ENCODE assay signal across 1 cellular context in the genomic region with DNA sequence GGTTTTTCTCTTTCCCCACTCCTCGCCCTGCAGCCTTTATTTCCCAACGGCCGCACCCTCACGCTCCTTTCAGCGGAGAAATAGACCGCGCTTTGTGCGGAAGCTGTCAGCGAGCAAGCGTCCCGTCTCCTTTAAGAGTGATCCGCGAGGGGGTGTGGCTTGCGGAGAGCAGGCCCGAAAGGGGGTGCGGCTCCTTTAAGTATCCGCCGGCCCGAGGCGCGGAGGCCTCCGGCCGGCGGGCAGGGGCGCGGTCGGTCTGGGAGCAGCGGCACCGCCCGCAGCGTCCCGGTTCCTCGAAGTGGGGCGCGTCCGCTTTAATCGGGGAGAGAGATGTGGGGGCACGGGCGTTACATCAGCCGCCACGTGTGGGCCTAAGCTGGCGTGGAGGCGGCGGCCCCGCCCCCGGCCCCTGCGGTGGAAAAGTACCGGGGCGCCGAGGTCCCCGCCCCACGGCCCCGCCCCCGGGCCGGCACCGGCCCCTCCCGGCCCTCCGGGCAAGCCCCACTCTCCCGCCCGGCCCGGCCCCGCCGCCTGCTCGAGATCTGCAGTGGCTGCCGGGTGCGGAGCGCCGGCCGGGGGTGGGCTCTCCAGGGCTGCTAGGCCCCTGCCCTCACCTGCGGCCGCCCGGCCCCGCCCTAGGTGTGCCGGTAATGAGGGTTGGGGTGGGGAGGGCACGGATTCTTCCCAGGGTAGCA.
TF ChIP-seq lines count a peak whose summit lies in the region.

No MANE protein-coding gene starts in this region.

TF ChIP-seq in K562, 482 proteins besides CTCF, POLR2A, EP300 and RAD21 (continued from another document and continues in another):
- TF ChIP-seq NFIX (CRISPR knock-in tag; IDR thresholded peaks at IDR 0.05; ENCODE audit: low read depth): no peak
- TF ChIP-seq HNRNPLL (IDR thresholded peaks at IDR 0.05; ENCODE audit: low read depth, low read length, poor library complexity, severe bottlenecking): peak; percentile 72
- peak; percentile 100 for TF ChIP-seq MYC (IDR thresholded peaks at IDR 0.05; ENCODE audit: low read depth, low read length)
- no peak for TF ChIP-seq MYC (CRISPR knock-in tag; IDR thresholded peaks at IDR 0.05; ENCODE audit: borderline replicate concordance, low read depth)
- TF ChIP-seq, protein P1, sequence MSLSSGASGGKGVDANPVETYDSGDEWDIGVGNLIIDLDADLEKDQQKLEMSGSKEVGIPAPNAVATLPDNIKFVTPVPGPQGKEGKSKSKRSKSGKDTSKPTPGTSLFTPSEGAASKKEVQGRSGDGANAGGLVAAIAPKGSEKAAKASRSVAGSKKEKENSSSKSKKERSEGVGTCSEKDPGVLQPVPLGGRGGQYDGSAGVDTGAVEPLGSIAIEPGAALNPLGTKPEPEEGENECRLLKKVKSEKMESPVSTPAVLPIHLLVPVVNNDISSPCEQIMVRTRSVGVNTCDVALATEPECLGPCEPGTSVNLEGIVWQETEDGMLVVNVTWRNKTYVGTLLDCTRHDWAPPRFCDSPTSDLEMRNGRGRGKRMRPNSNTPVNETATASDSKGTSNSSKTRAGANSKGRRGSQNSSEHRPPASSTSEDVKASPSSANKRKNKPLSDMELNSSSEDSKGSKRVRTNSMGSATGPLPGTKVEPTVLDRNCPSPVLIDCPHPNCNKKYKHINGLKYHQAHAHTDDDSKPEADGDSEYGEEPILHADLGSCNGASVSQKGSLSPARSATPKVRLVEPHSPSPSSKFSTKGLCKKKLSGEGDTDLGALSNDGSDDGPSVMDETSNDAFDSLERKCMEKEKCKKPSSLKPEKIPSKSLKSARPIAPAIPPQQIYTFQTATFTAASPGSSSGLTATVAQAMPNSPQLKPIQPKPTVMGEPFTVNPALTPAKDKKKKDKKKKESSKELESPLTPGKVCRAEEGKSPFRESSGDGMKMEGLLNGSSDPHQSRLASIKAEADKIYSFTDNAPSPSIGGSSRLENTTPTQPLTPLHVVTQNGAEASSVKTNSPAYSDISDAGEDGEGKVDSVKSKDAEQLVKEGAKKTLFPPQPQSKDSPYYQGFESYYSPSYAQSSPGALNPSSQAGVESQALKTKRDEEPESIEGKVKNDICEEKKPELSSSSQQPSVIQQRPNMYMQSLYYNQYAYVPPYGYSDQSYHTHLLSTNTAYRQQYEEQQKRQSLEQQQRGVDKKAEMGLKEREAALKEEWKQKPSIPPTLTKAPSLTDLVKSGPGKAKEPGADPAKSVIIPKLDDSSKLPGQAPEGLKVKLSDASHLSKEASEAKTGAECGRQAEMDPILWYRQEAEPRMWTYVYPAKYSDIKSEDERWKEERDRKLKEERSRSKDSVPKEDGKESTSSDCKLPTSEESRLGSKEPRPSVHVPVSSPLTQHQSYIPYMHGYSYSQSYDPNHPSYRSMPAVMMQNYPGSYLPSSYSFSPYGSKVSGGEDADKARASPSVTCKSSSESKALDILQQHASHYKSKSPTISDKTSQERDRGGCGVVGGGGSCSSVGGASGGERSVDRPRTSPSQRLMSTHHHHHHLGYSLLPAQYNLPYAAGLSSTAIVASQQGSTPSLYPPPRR (CRISPR knock-in tag; IDR thresholded peaks at IDR 0.05; ENCODE audit: borderline replicate concordance): no peak
- TF ChIP-seq FOXJ3 (CRISPR knock-in tag; IDR thresholded peaks at IDR 0.05): no peak
- TF ChIP-seq, protein P2, sequence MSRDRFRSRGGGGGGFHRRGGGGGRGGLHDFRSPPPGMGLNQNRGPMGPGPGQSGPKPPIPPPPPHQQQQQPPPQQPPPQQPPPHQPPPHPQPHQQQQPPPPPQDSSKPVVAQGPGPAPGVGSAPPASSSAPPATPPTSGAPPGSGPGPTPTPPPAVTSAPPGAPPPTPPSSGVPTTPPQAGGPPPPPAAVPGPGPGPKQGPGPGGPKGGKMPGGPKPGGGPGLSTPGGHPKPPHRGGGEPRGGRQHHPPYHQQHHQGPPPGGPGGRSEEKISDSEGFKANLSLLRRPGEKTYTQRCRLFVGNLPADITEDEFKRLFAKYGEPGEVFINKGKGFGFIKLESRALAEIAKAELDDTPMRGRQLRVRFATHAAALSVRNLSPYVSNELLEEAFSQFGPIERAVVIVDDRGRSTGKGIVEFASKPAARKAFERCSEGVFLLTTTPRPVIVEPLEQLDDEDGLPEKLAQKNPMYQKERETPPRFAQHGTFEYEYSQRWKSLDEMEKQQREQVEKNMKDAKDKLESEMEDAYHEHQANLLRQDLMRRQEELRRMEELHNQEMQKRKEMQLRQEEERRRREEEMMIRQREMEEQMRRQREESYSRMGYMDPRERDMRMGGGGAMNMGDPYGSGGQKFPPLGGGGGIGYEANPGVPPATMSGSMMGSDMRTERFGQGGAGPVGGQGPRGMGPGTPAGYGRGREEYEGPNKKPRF (IDR thresholded peaks at IDR 0.05; ENCODE audit: low read depth, low read length): no peak
- TF ChIP-seq TAF1 (IDR thresholded peaks at IDR 0.05; ENCODE audit: control insufficient read depth, extremely low read depth, insufficient read depth, low read length, severe bottlenecking): no peak
- TF ChIP-seq ZBTB8A (IDR thresholded peaks at IDR 0.05; ENCODE audit: partially characterized antibody): no peak
- TF ChIP-seq ARNT (IDR thresholded peaks at IDR 0.05): no peak
- TF ChIP-seq ZNF133 (CRISPR knock-in tag; IDR thresholded peaks at IDR 0.05): no peak
- no peak for TF ChIP-seq HNRNPH1 (optimal IDR thresholded peaks at IDR 0.05; ENCODE audit: low read depth, low read length)
- TF ChIP-seq ETS2 (tag; IDR thresholded peaks at IDR 0.05; ENCODE audit: borderline replicate concordance, poor library complexity, severe bottlenecking): no peak
- no peak for TF ChIP-seq HLTF (IDR thresholded peaks at IDR 0.05)
- no peak for TF ChIP-seq ZNF324 (CRISPR knock-in tag; IDR thresholded peaks at IDR 0.05)
- TF ChIP-seq FOXP1 (CRISPR knock-in tag; IDR thresholded peaks at IDR 0.05): no peak
- TF ChIP-seq ZC3H8 (IDR thresholded peaks at IDR 0.05): no peak
- no peak for TF ChIP-seq ZFP1 (CRISPR knock-in tag; IDR thresholded peaks at IDR 0.05)
- TF ChIP-seq C11orf30 (IDR thresholded peaks at IDR 0.05; ENCODE audit: low read depth): no peak
- no peak for TF ChIP-seq ZBTB49 (CRISPR knock-in tag; IDR thresholded peaks at IDR 0.05; ENCODE audit: borderline replicate concordance)
- no peak for TF ChIP-seq MTF1 (CRISPR knock-in tag; IDR thresholded peaks at IDR 0.05; ENCODE audit: borderline replicate concordance)
- TF ChIP-seq ZNF41 (CRISPR knock-in tag; conservative IDR thresholded peaks at IDR 0.05): no peak
- TF ChIP-seq PHF20 (IDR thresholded peaks at IDR 0.05; ENCODE audit: partially characterized antibody): peak; percentile 55
- no peak for TF ChIP-seq MBD1 (CRISPR knock-in tag; IDR thresholded peaks at IDR 0.05)
- TF ChIP-seq, protein P3, sequence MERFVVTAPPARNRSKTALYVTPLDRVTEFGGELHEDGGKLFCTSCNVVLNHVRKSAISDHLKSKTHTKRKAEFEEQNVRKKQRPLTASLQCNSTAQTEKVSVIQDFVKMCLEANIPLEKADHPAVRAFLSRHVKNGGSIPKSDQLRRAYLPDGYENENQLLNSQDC (CRISPR knock-in tag; IDR thresholded peaks at IDR 0.05): no peak
- no peak for TF ChIP-seq ZNF592 (IDR thresholded peaks at IDR 0.05)
- TF ChIP-seq POLR2G (IDR thresholded peaks at IDR 0.05; ENCODE audit: low read depth, low read length): peak; percentile 86
- TF ChIP-seq SMAD4 (CRISPR knock-in tag; conservative IDR thresholded peaks at IDR 0.05): peak; percentile 87
- TF ChIP-seq ZFPM2 (CRISPR knock-in tag; IDR thresholded peaks at IDR 0.05): no peak
- TF ChIP-seq THAP7 (CRISPR knock-in tag; IDR thresholded peaks at IDR 0.05): 0 out of 2 replicates have a peak, but pooled peaks have one; percentile 63
- no peak for TF ChIP-seq U2AF2 (optimal IDR thresholded peaks at IDR 0.05; ENCODE audit: low read depth, low read length)
- no peak for TF ChIP-seq ZBTB43 (CRISPR knock-in tag; IDR thresholded peaks at IDR 0.05)
- TF ChIP-seq KAT7 (CRISPR knock-in tag; IDR thresholded peaks at IDR 0.05; ENCODE audit: borderline replicate concordance): no peak
- no peak for TF ChIP-seq NFE2L1 (tag; IDR thresholded peaks at IDR 0.05; ENCODE audit: borderline replicate concordance, low read depth)
- TF ChIP-seq PKNOX1 (IDR thresholded peaks at IDR 0.05): peak; percentile 83
- no peak for TF ChIP-seq KLF16 (IDR thresholded peaks at IDR 0.05)
- TF ChIP-seq HEY1 (CRISPR knock-in tag; IDR thresholded peaks at IDR 0.05; ENCODE audit: borderline replicate concordance): no peak
- TF ChIP-seq TFAP4 (CRISPR knock-in tag; IDR thresholded peaks at IDR 0.05; ENCODE audit: borderline replicate concordance): 0 out of 2 replicates have a peak, but pooled peaks have one; percentile 15
